Comparison of ENCODE assay signal across 5 cellular contexts in the genomic region with DNA sequence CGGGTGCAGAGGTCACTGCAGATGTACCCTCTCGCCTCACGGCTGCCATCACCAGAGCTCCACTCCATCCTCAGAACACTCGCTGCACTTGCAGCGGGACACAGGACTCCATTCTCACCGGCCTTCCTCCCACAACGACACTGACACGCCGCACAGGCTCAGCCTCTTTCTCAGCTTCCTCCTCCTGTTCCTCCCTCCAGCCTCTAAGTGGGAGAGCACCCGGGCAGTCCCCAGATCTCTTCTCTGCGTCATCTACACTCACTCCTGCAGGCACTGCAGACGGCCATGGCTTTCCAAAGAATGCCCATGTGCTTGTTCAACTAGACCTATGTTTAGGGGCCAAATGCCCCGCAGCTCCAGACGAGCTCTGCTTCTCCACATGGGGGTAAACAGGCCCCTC. TPM values are rescaled to one million over a fixed set of nuclear protein-coding genes. Genes with fewer than 3 reads are reported as not detected.
DNase-seq lines count a peak whose midpoint lies in the region.
"Had no signal": no experiment of that assay in that cellular context is flagged by ENCODE, and none has a peak within 500 bp of the region (broad histone marks: within the 10 kb centered on the region; RNA-seq: fewer than 3 reads in every experiment).

No MANE protein-coding gene starts in this region.

- H2BK12ac ChIP-seq in trophoblast cell (ENCODE audit: low read length) = no peak overlapping the region

- H3K9me3 ChIP-seq in trophoblast cell (ENCODE audit: insufficient read depth, low read depth, low read length) = peaks cover 2% of the 10 kb centered on the region

- no peaks in the 10 kb centered on the region for H3K9me3 Mint-ChIP-seq in T-helper 2 cell treated with Interferon-gamma antibody and Interleukin-4, amounts not matched to agents 5 μg/mL and 100 μg/mL, for 36 hours

- H3K79me2 ChIP-seq in trophoblast cell (ENCODE audit: control insufficient read depth, insufficient read depth, low read length, poor library complexity) = no peaks in the 10 kb centered on the region

- no peak overlapping the region for H2AFZ ChIP-seq in trophoblast cell (ENCODE audit: insufficient read depth, low read length, poor library complexity)

- no CpG with 5 or more reads among the region's 14 CpGs for whole genome bisulfite sequencing in trophoblast cell (ENCODE audit: extremely low coverage, insufficient coverage, insufficient read length)

- H3K4ac ChIP-seq in trophoblast cell (ENCODE audit: low read depth, low read length) = no peak overlapping the region

- no peaks in the 10 kb centered on the region for H3K27me3 Mint-ChIP-seq in T-helper 2 cell treated with Interferon-gamma antibody and Interleukin-4, amounts not matched to agents 5 μg/mL and 100 μg/mL, for 36 hours (ENCODE audit: low read depth)

- no peak overlapping the region for H3K4me3 Mint-ChIP-seq in T-helper 2 cell treated with Interferon-gamma antibody and Interleukin-4, amounts not matched to agents 5 μg/mL and 100 μg/mL, for 36 hours

- no peaks in the 10 kb centered on the region for H3K27me3 ChIP-seq in trophoblast cell (ENCODE audit: insufficient read depth, low read length)

- H3K4me2 ChIP-seq in trophoblast cell (ENCODE audit: low read length) = peak overlapping the region; percentile 1

- H2BK120ac ChIP-seq in trophoblast cell (ENCODE audit: insufficient read depth, low read length, poor library complexity) = no peak overlapping the region

- H3K79me1 ChIP-seq in trophoblast cell (ENCODE audit: low read length) = peaks cover 3% of the 10 kb centered on the region

- H3K27ac Mint-ChIP-seq in T-helper 2 cell treated with Interferon-gamma antibody and Interleukin-4, amounts not matched to agents 5 μg/mL and 100 μg/mL, for 36 hours = peak overlapping the region; percentile 1

- H3K18ac ChIP-seq in trophoblast cell (ENCODE audit: low read length) = no peak overlapping the region

- peaks cover 11% of the 10 kb centered on the region for H3K4me1 Mint-ChIP-seq in T-helper 2 cell treated with Interferon-gamma antibody and Interleukin-4, amounts not matched to agents 5 μg/mL and 100 μg/mL, for 36 hours (ENCODE audit: low read depth)

- no peak overlapping the region for H4K91ac ChIP-seq in trophoblast cell (ENCODE audit: low read depth, low read length)

- no peak for DNase-seq in T-helper 2 cell treated with Interferon-gamma antibody and Interleukin-4, amounts not matched to agents 5 μg/mL and 100 μg/mL, for 36 hours (ENCODE audit: low spot score)
- no peak for DNase-seq in T-helper 2 cell
- no peak for DNase-seq in trophoblast cell
- DNase-seq in HuH-7.5 (ENCODE audit: low spot score) = no peak

- H3K4me1 ChIP-seq in trophoblast cell (ENCODE audit: control insufficient read depth in 1 of 2, insufficient read depth in 2 of 2, low read length in 2 of 2) = peaks cover 13 to 17% of the 10 kb centered on the region in 2 experiments

- no peak overlapping the region for H3K14ac ChIP-seq in trophoblast cell (ENCODE audit: low read length)

- no peak overlapping the region for H3K4me3 ChIP-seq in trophoblast cell (ENCODE audit: low read depth, low read length)

- no peak overlapping the region for H2BK5ac ChIP-seq in trophoblast cell (ENCODE audit: low read depth, low read length, poor library complexity)

- H3K9ac ChIP-seq in trophoblast cell (ENCODE audit: low read length) = no peak overlapping the region

- no peak overlapping the region for H3K23ac ChIP-seq in trophoblast cell (ENCODE audit: low read length)

- peaks cover 71 to 72% of the 10 kb centered on the region in 2 experiments for H3K36me3 ChIP-seq in trophoblast cell (ENCODE audit: control insufficient read depth in 1 of 2, insufficient read depth in 2 of 2, low read length in 2 of 2)

- no peak overlapping the region for H4K12ac ChIP-seq in trophoblast cell (ENCODE audit: low read depth, low read length)

- H4K8ac ChIP-seq in trophoblast cell (ENCODE audit: low read depth, low read length) = no peak overlapping the region

- no peak overlapping the region for H2AK5ac ChIP-seq in trophoblast cell (ENCODE audit: low read length)

- no peak overlapping the region for H3K27ac ChIP-seq in trophoblast cell (ENCODE audit: low read depth, low read length)
- H3K27ac ChIP-seq: epithelial cell of prostate had no signal

- peaks cover 36% of the 10 kb centered on the region for H3K36me3 Mint-ChIP-seq in T-helper 2 cell treated with Interferon-gamma antibody and Interleukin-4, amounts not matched to agents 5 μg/mL and 100 μg/mL, for 36 hours (ENCODE audit: low read depth)

RNA-seq across cellular contexts. Expression of gene FKRP, which starts 14.3 kb away (rescaled TPM):
- 20.5 TPM in 2 replicates for polyA plus RNA-seq in trophoblast cell (2013)

RNA-seq across cellular contexts. Expression of gene STRN4, which starts 14.7 kb away (rescaled TPM):
- polyA plus RNA-seq in trophoblast cell (2013) = 65.1 and 66.3 TPM in 2 replicates

RNA-seq across cellular contexts. Expression of gene PRKD2, which starts 14.7 kb away (rescaled TPM):
- polyA plus RNA-seq in trophoblast cell (2013) = 69.9 and 71.7 TPM in 2 replicates

RNA-seq across cellular contexts. Expression of gene SLC1A5, which starts 56.8 kb away (rescaled TPM):
- 134 and 139 TPM in 2 replicates for polyA plus RNA-seq in trophoblast cell (2013)
